Comparison of ENCODE assay signal across 1 cellular context in genomic region chr1:109619405-109619654, GRCh38.
A peak's percentile ranks its signal among the peaks of the same experiment; 100 is the strongest.
TF ChIP-seq lines count a peak whose summit lies in the region.

GNAT2 (minus strand) TSS chr1:109619616; CDS start chr1:109612870, 6,746 bp downstream.

TF ChIP-seq in K562, 482 proteins besides CTCF, POLR2A, EP300 and RAD21 (continued from another document and continues in another):
- peak in 1 of 2 experiments; percentile 20; a peak in 1 of 4 replicates for TF ChIP-seq ZNF318 (IDR thresholded peaks at IDR 0.05; ENCODE audit: borderline replicate concordance in 1 of 2, low read depth in 1 of 2)
- TF ChIP-seq MXI1 (IDR thresholded peaks at IDR 0.05; ENCODE audit: low read depth, low read length): no peak
- no peak for TF ChIP-seq FOXA3 (CRISPR knock-in tag; conservative IDR thresholded peaks at IDR 0.05 in 1 of 2, IDR thresholded peaks at IDR 0.05 in 1 of 2)
- TF ChIP-seq HNRNPLL (IDR thresholded peaks at IDR 0.05; ENCODE audit: low read depth, low read length, poor library complexity, severe bottlenecking): no peak
- TF ChIP-seq NFIC (IDR thresholded peaks at IDR 0.05): no peak
- TF ChIP-seq BMI1 (IDR thresholded peaks at IDR 0.05; ENCODE audit: low read length): no peak
- no peak for TF ChIP-seq ASH1L (IDR thresholded peaks at IDR 0.05; ENCODE audit: borderline replicate concordance, low read depth, partially characterized antibody)
- no peak for TF ChIP-seq ZNF584 (CRISPR knock-in tag; IDR thresholded peaks at IDR 0.05; ENCODE audit: low read depth)
- no peak for TF ChIP-seq TRIM25 (IDR thresholded peaks at IDR 0.05; ENCODE audit: borderline replicate concordance)
- TF ChIP-seq XRCC4 (IDR thresholded peaks at IDR 0.05; ENCODE audit: extremely low read depth, insufficient read depth, insufficient read length): no peak
- no peak for TF ChIP-seq ZNF24 (IDR thresholded peaks at IDR 0.05)
- TF ChIP-seq HMGN3 (IDR thresholded peaks at IDR 0.05; ENCODE audit: borderline replicate concordance, extremely low read depth, insufficient read length, low read depth, low read length): no peak
- TF ChIP-seq BRD4 (IDR thresholded peaks at IDR 0.05): peak; percentile 75; the same call in 1 of the 2 replicates
- 0 out of 2 replicates have a peak, but pooled peaks have one; percentile 14 for TF ChIP-seq ZBTB2 (IDR thresholded peaks at IDR 0.05)
- TF ChIP-seq REST (CRISPR knock-in tag; IDR thresholded peaks at IDR 0.05; ENCODE audit: low read depth): no peak
- no peak for TF ChIP-seq ZBED1 (IDR thresholded peaks at IDR 0.05)
- no peak for TF ChIP-seq GATAD2A (IDR thresholded peaks at IDR 0.05)
- TF ChIP-seq ZBTB11 (CRISPR knock-in tag; IDR thresholded peaks at IDR 0.05): peak in 2 of 3 experiments; percentile 20 to 89; a peak in 2 of 6 replicates
- no peak for TF ChIP-seq ZNF76 (CRISPR knock-in tag; IDR thresholded peaks at IDR 0.05; ENCODE audit: borderline replicate concordance)
- no peak for TF ChIP-seq PATZ1 (CRISPR knock-in tag; IDR thresholded peaks at IDR 0.05; ENCODE audit: borderline replicate concordance)
- TF ChIP-seq SMAD2 (IDR thresholded peaks at IDR 0.05; ENCODE audit: low read depth, low read length): no peak
- peak; percentile 73 for TF ChIP-seq DPF2 (IDR thresholded peaks at IDR 0.05)
- no peak for TF ChIP-seq RBM25 (IDR thresholded peaks at IDR 0.05; ENCODE audit: low read depth, low read length, severe bottlenecking)
- no peak for TF ChIP-seq RFX1 (IDR thresholded peaks at IDR 0.05)
- no peak for TF ChIP-seq CSDE1 (IDR thresholded peaks at IDR 0.05)
- TF ChIP-seq ADNP (tag; IDR thresholded peaks at IDR 0.05): no peak
- peak; percentile 25 for TF ChIP-seq ARID1B (IDR thresholded peaks at IDR 0.05)
- no peak for TF ChIP-seq RNF219 (CRISPR knock-in tag; IDR thresholded peaks at IDR 0.05)
- 0 out of 2 replicates have a peak, but pooled peaks have one; percentile 10 for TF ChIP-seq PTTG1 (tag; IDR thresholded peaks at IDR 0.05; ENCODE audit: low read depth)
